In the genomic region with DNA sequence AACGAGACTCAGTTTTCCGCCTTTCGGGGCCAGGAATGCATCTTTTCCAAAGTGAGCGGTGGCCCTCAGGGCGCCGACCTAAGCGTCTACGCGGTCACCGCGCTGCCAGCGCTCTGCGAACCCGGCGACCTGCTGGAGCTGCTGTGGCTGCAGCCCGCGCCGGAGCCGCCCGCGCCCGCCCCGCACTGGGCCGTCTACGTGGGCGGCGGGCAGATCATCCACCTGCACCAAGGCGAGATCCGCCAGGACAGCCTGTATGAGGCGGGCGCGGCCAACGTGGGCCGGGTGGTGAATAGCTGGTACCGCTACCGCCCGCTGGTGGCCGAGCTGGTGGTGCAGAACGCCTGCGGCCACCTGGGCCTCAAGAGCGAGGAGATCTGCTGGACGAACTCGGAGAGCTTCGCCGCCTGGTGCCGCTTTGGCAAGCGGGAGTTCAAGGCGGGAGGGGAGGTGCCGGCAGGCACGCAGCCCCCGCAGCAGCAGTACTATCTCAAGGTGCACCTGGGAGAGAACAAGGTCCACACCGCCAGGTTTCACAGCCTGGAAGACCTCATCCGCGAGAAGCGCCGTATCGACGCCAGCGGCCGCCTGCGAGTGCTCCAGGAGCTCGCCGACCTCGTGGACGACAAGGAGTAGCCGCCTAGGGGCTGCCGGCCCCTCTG, we compare ENCODE assay signal across 8 cellular contexts. TPM values are rescaled to one million over a fixed set of nuclear protein-coding genes. Genes with fewer than 3 reads are reported as not detected.
DNase-seq lines count a peak whose midpoint lies in the region; ATAC-seq and TF ChIP-seq lines count a peak whose summit lies in the region.

No MANE protein-coding gene starts in this region.

- no peaks in the 10 kb centered on the region for H3K9me3 ChIP-seq in Peyer's patch
- no peaks in the 10 kb centered on the region for H3K9me3 ChIP-seq in tibial artery

- H3K36me3 ChIP-seq in Peyer's patch (no peaks in the 10 kb centered on the region), tibial artery (no peaks in the 10 kb centered on the region)

- H3K27ac ChIP-seq in Peyer's patch = peak overlapping the region; percentile 64 to 93 (median 80)
- H3K27ac ChIP-seq in tibial artery = peak overlapping the region; percentile 71 to 72

- H3K27ac Mint-ChIP-seq in T-cell = no peak overlapping the region

- H3K4me1 Mint-ChIP-seq in T-cell = no peaks in the 10 kb centered on the region

- H3K4me1 ChIP-seq in Peyer's patch (no peaks in the 10 kb centered on the region), tibial artery (peaks cover 0 to 44% (median 29%) of the 10 kb centered on the region in 4 donors)

- TF ChIP-seq CTCF in GM10266 (IDR thresholded peaks at IDR 0.05; ENCODE audit: control insufficient read depth, insufficient read depth, low read depth, missing control alignments) (peak; percentile 45), Peyer's patch (IDR thresholded peaks at IDR 0.05) (peak in 4 of 6 experiments; percentile 54 to 90 (median 84)), tibial artery (IDR thresholded peaks at IDR 0.05) (peak; percentile 43 to 61)

- peaks cover 49 to 54% of the 10 kb centered on the region in 2 donors for H3K27me3 Mint-ChIP-seq in T-cell

- DNase-seq in GM10266 (ENCODE audit: extremely low spot score) = peak; percentile 73
- DNase-seq in Peyer's patch = peak; percentile 25 to 95 (median 93)
- DNase-seq in midbrain (lab: John Stamatoyannopoulos, UW) = peak; percentile 45
- DNase-seq in tibial artery = peak; percentile 70 to 85
- DNase-seq in T-cell = no peak

- no peaks in the 10 kb centered on the region for H3K36me3 Mint-ChIP-seq in T-cell

- H3K27me3 ChIP-seq in Peyer's patch = no peaks in the 10 kb centered on the region
- peaks cover 0 to 47% of the 10 kb centered on the region in 2 donors for H3K27me3 ChIP-seq in tibial artery

- POLR2A ChIA-PET in T-cell (lab: Charles Lee) = no interaction called here

- H3K4me3 ChIP-seq in Peyer's patch = peak overlapping the region; percentile 18 to 79 (median 54)
- peak overlapping the region; percentile 48 to 64 for H3K4me3 ChIP-seq in tibial artery

- CTCF ChIA-PET in T-cell (lab: Charles Lee) = no interaction called here

- ATAC-seq in HG03558 (IDR thresholded peaks at IDR 0.05; ENCODE audit: extremely low read depth, unreplicated experiment) (peak; percentile 48), esophagus mucosa (peak; percentile 83), HG02588 (IDR thresholded peaks at IDR 0.05; ENCODE audit: unreplicated experiment) (no peak), T-cell (replicated peaks in 1 of 4) (no peak)

- TF ChIP-seq POLR2A in Peyer's patch (IDR thresholded peaks at IDR 0.05) = peak; percentile 43 to 49

- H3K9me3 Mint-ChIP-seq in T-cell = no peaks in the 10 kb centered on the region

- H3K4me3 Mint-ChIP-seq in T-cell = no peak overlapping the region

- intact Hi-C loops in tibial artery (cut with DNase I; ENCODE audit: low total_unique reads) = no loop called here

RNA-seq across cellular contexts. Expression of gene LRATD1, which starts 1.8 kb away (rescaled TPM):
- 100 to 1,000 TPM in 1 of 4 donors, 10 to 100 TPM in 3; 31.4 to 152 (median 79.7) TPM for total RNA-seq in Peyer's patch
- total RNA-seq in esophagus mucosa = 74.7 TPM
- under 1 TPM in 2 of 5 donors, not detected in 3; 0.06 to 0.19 TPM for total RNA-seq in T-cell

Comparison
In these comparisons a context has a peak if more than half of its experiments do, and no peak if none do; other contexts are left out.
1. DNase-seq: peak in GM10266 (single experiment), Peyer's patch (3 of 3), midbrain (single experiment) and tibial artery (2 of 2); none in T-cell (0 of 34).
2. ATAC-seq: peak in HG03558 (single experiment) and esophagus mucosa (single experiment); none in HG02588 (single experiment) and T-cell (0 of 4).
3. RNA of gene LRATD1, which starts 1.8 kb away (total RNA-seq): 31.4 to 152 TPM in Peyer's patch and 74.7 TPM in esophagus mucosa (single experiment); 0.06 to 0.19 TPM in T-cell; every median in the first group is over 10 times any median in the second.
4. Peak in every context shown above with its lines, with median percentiles within 50 percentile points of each other: CTCF ChIP-seq.